10 cellular contexts compared by ENCODE assay signal in genomic region chr10:31757374-31757773, GRCh38.
DNase-seq lines count a peak whose midpoint lies in the region; ATAC-seq and TF ChIP-seq lines count a peak whose summit lies in the region.
"Had no signal": no experiment of that assay in that cellular context is flagged by ENCODE, and none has a peak within 500 bp of the region (broad histone marks: within the 10 kb centered on the region; RNA-seq: fewer than 3 reads in every experiment).

No MANE protein-coding gene starts in this region.

- no peak for DNase-seq in activated naive CD8-positive, alpha-beta T cell treated with anti-CD3 and anti-CD28 coated beads, Interleukin-2, amount 50 U/mL, for 24 hours
- DNase-seq in adrenal gland (peak in 5 of 7 donors; percentile 62 to 80 (median 73)), medulla oblongata (ENCODE audit: extremely low spot score) (peak; percentile 56), foreskin melanocyte (no peak)
- no peak for DNase-seq in activated effector memory CD4-positive, alpha-beta T cell treated with Interleukin-2 at 50 U/mL for 16 hours
- DNase-seq: activated CD4-positive, alpha-beta T cell treated with anti-CD3 and anti-CD28 coated beads, Interleukin-2, amount 50 U/mL, for 1 hour; stimulated activated CD4-positive, alpha-beta T cell treated with anti-CD3 and anti-CD28 coated beads, Interleukin-4, amount 100 ng/mL, for 24 hours had no signal

- peaks cover 17% of the 10 kb centered on the region for H3K4me1 Mint-ChIP-seq in activated naive CD8-positive, alpha-beta T cell (ENCODE audit: low read depth)
- H3K4me1 Mint-ChIP-seq in activated naive CD8-positive, alpha-beta T cell treated with anti-CD3 and anti-CD28 coated beads, Interleukin-2, amount 50 U/mL, for 24 hours, result peaks cover 19% of the 10 kb centered on the region

- no peaks in the 10 kb centered on the region for H3K27me3 Mint-ChIP-seq in activated naive CD8-positive, alpha-beta T cell
- no peaks in the 10 kb centered on the region for H3K27me3 Mint-ChIP-seq in activated naive CD8-positive, alpha-beta T cell treated with anti-CD3 and anti-CD28 coated beads, Interleukin-2, amount 50 U/mL, for 24 hours

- no peaks in the 10 kb centered on the region for H3K36me3 Mint-ChIP-seq in activated naive CD8-positive, alpha-beta T cell
- H3K36me3 Mint-ChIP-seq in activated naive CD8-positive, alpha-beta T cell treated with anti-CD3 and anti-CD28 coated beads, Interleukin-2, amount 50 U/mL, for 24 hours (ENCODE audit: low read depth), result no peaks in the 10 kb centered on the region

- H3K27ac ChIP-seq in adrenal gland, result peak overlapping the region in 3 of 5 donors; percentile 29 to 96 (median 96)
- H3K27ac ChIP-seq in thymus (ENCODE audit: low read depth), result peak overlapping the region; percentile 48

- no peak for TF ChIP-seq CTCF in adrenal gland (IDR thresholded peaks at IDR 0.05)

- peak overlapping the region; percentile 28 for H3K27ac Mint-ChIP-seq in activated naive CD8-positive, alpha-beta T cell
- H3K27ac Mint-ChIP-seq in activated naive CD8-positive, alpha-beta T cell treated with anti-CD3 and anti-CD28 coated beads, Interleukin-2, amount 50 U/mL, for 24 hours, result no peak overlapping the region

- no peak overlapping the region for H3K4me3 ChIP-seq in adrenal gland
- no peak overlapping the region for H3K4me3 ChIP-seq in thymus (ENCODE audit: low read length)

- peaks cover 17 to 51% of the 10 kb centered on the region in 2 donors for H3K4me1 ChIP-seq in adrenal gland (replicated peaks in 1 of 2)
- peaks cover 13% of the 10 kb centered on the region for H3K4me1 ChIP-seq in thymus (ENCODE audit: control insufficient read depth, insufficient read depth, low read length)

- no peaks in the 10 kb centered on the region for H3K9me3 Mint-ChIP-seq in activated naive CD8-positive, alpha-beta T cell (ENCODE audit: low read depth)
- H3K9me3 Mint-ChIP-seq in activated naive CD8-positive, alpha-beta T cell treated with anti-CD3 and anti-CD28 coated beads, Interleukin-2, amount 50 U/mL, for 24 hours, result no peaks in the 10 kb centered on the region

- H3K36me3 ChIP-seq in adrenal gland (replicated peaks in 1 of 2), result no peaks in the 10 kb centered on the region
- no peaks in the 10 kb centered on the region for H3K36me3 ChIP-seq in thymus (ENCODE audit: control insufficient read depth, insufficient read depth)

- intact Hi-C loops in adrenal gland (cut with DNase I), result no loop called here

- H3K9me3 ChIP-seq in adrenal gland (replicated peaks in 1 of 3) (no peaks in the 10 kb centered on the region), thymus (ENCODE audit: control insufficient read depth) (no peaks in the 10 kb centered on the region)

- 58 to 71% (median 62%) methylated on average over 7 to 9 of the region's 9 CpGs for WGBS in adrenal gland, 4 donors
- WGBS in thymus, result 92% methylated on average over 9 of the region's 9 CpGs

- ATAC-seq in activated naive CD8-positive, alpha-beta T cell treated with anti-CD3 and anti-CD28 coated beads, Interleukin-2, amount 50 U/mL, for 24 hours, result no peak
- no peak for ATAC-seq in HG03025 (IDR thresholded peaks at IDR 0.05; ENCODE audit: low FRiP score, unreplicated experiment)

- H3K27me3 ChIP-seq in adrenal gland, result no peaks in the 10 kb centered on the region
- H3K27me3 ChIP-seq in thymus (ENCODE audit: control insufficient read depth, insufficient read depth), result no peaks in the 10 kb centered on the region

- no peak overlapping the region for H3K4me3 Mint-ChIP-seq in activated naive CD8-positive, alpha-beta T cell
- H3K4me3 Mint-ChIP-seq in activated naive CD8-positive, alpha-beta T cell treated with anti-CD3 and anti-CD28 coated beads, Interleukin-2, amount 50 U/mL, for 24 hours, result no peak overlapping the region

- no peak for TF ChIP-seq POLR2A in adrenal gland (IDR thresholded peaks at IDR 0.05)

Comparison
In these comparisons a context has a peak if more than half of its experiments do, and no peak if none do; other contexts are left out.
1. DNase-seq: peak in adrenal gland (5 of 7) and medulla oblongata (single experiment); none in activated naive CD8-positive, alpha-beta T cell treated with anti-CD3 and anti-CD28 coated beads, Interleukin-2, amount 50 U/mL, for 24 hours (single experiment), foreskin melanocyte (single experiment) and activated effector memory CD4-positive, alpha-beta T cell treated with Interleukin-2 at 50 U/mL for 16 hours (single experiment).